ENCODE assay signal across 16 cellular contexts in the genomic region with DNA sequence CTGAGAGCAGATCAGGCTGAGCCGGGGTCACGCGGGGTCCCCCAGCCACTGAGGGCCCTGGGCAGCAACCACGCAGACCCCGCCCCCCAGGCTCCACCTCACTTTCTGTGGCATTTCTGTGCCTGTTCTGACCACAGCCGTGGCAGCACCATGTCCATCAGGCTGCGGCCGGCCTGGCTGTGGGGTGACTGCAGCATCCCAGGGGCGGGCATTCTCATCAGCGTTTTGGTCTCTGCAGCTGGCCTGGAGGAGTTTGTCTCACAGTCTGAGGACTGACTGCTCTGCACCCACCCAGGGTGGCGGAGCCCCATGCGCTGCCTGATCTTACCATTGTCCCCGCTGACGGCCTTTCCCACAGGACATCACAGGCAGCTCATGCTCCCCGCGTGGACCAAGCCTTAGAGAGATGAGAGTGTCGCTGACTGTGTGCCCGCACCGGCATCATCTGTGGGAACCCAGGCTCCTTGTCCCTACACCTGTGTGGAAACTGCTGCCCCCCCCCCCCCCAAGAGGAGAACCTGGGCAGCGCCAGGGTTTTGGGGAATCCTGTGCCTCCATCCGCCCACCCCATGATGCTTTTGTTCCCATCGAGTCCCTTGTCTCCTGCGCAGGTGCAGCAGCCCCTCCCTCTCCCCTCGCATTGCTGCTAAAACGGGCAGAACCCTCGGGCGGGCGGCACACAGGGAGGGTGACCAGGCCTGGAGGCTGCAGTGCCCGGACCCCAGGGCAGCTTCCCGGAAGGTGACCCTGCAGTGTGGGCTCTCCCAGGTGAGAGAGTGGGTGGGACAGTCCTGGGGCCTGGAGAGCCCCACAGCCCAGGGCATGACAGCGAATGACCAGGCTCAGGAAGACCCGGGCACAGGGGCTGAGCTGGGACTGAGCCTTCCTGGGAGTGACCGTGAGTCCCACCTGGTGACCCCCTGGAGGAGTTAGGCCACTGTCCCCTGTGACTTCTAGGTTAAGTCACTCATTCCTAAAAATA. TPM values are rescaled to one million over a fixed set of nuclear protein-coding genes. Genes with fewer than 3 reads are reported as not detected.
"Had no signal": no experiment of that assay in that cellular context is flagged by ENCODE, and none has a peak within 500 bp of the region (broad histone marks: within the 10 kb centered on the region; RNA-seq: fewer than 3 reads in every experiment).

No MANE protein-coding gene starts in this region.

- H3K36me3 Mint-ChIP-seq: activated naive CD4-positive, alpha-beta T cell treated with anti-CD3 and anti-CD28 coated beads, Interleukin-2, amount 10 ng/mL, durations not matched to agents 7 days and 5 days; naive B cell; type B pancreatic cell had no signal

- H3K27ac ChIP-seq: adrenal gland, SJSA1 had no signal

- H3K4me3 Mint-ChIP-seq: activated CD4-positive, alpha-beta memory T cell treated with anti-CD3 and anti-CD28 coated beads, Interleukin-2, amount 10 ng/mL, durations not matched to agents 7 days and 5 days; activated naive CD4-positive, alpha-beta T cell treated with anti-CD3 and anti-CD28 coated beads, Interleukin-2, amount 10 ng/mL, durations not matched to agents 7 days and 5 days; activated T-helper 17 cell treated with anti-CD3 and anti-CD28 coated beads, Interleukin-2, amount 50 U/mL, for 72 hours; dendritic cell treated with granulocyte-macrophage colony-stimulating factor and Interleukin-4, amounts not matched to agents 40 ng/mL and 50 ng/mL, for 4 days; naive B cell; T-helper 2 cell treated with Interferon-gamma antibody and Interleukin-4, amounts not matched to agents 5 μg/mL and 100 μg/mL, for 36 hours; type B pancreatic cell had no signal

- H3K9me3 Mint-ChIP-seq: activated naive CD4-positive, alpha-beta T cell treated with anti-CD3 and anti-CD28 coated beads, Interleukin-2, amount 10 ng/mL, durations not matched to agents 7 days and 5 days; activated T-helper 17 cell treated with anti-CD3 and anti-CD28 coated beads, Interleukin-2, amount 50 U/mL, for 72 hours; dendritic cell treated with granulocyte-macrophage colony-stimulating factor and Interleukin-4, amounts not matched to agents 40 ng/mL and 50 ng/mL, for 4 days; type B pancreatic cell had no signal

- ATAC-seq: activated T-helper 17 cell treated with anti-CD3 and anti-CD28 coated beads, Interleukin-2, amount 50 U/mL, for 72 hours had no signal

- H3K27me3 Mint-ChIP-seq: activated T-helper 17 cell treated with anti-CD3 and anti-CD28 coated beads, Interleukin-2, amount 50 U/mL, for 72 hours; dendritic cell treated with granulocyte-macrophage colony-stimulating factor and Interleukin-4, amounts not matched to agents 40 ng/mL and 50 ng/mL, for 4 days; type B pancreatic cell had no signal

- H3K4me1 Mint-ChIP-seq: activated CD4-positive, alpha-beta memory T cell treated with anti-CD3 and anti-CD28 coated beads, Interleukin-2, amount 10 ng/mL, durations not matched to agents 7 days and 5 days; activated naive CD4-positive, alpha-beta T cell treated with anti-CD3 and anti-CD28 coated beads, Interleukin-2, amount 10 ng/mL, durations not matched to agents 7 days and 5 days; activated T-helper 17 cell treated with anti-CD3 and anti-CD28 coated beads, Interleukin-2, amount 50 U/mL, for 72 hours; naive B cell had no signal

- DNase-seq: activated CD4-positive, alpha-beta memory T cell treated with anti-CD3 and anti-CD28 coated beads, Interleukin-2, amount 10 ng/mL, durations not matched to agents 7 days and 5 days; activated naive CD4-positive, alpha-beta T cell treated with anti-CD3 and anti-CD28 coated beads, Interleukin-2, amount 10 ng/mL, durations not matched to agents 7 days and 5 days; central memory CD4-positive, alpha-beta T cell; midbrain; naive B cell; occipital lobe; stimulated activated CD4-positive, alpha-beta T cell treated with anti-CD3 and anti-CD28 coated beads, Interleukin-15, amount 100 ng/mL, for 24 hours; SW 1271 had no signal

- H3K27me3 ChIP-seq: adrenal gland had no signal

- H3K36me3 ChIP-seq: adrenal gland, SJSA1 had no signal

- H3K27ac Mint-ChIP-seq: activated CD4-positive, alpha-beta memory T cell treated with anti-CD3 and anti-CD28 coated beads, Interleukin-2, amount 10 ng/mL, durations not matched to agents 7 days and 5 days; activated naive CD4-positive, alpha-beta T cell treated with anti-CD3 and anti-CD28 coated beads, Interleukin-2, amount 10 ng/mL, durations not matched to agents 7 days and 5 days; activated T-helper 17 cell treated with anti-CD3 and anti-CD28 coated beads, Interleukin-2, amount 50 U/mL, for 72 hours; dendritic cell treated with granulocyte-macrophage colony-stimulating factor and Interleukin-4, amounts not matched to agents 40 ng/mL and 50 ng/mL, for 4 days; naive B cell; T-helper 2 cell treated with Interferon-gamma antibody and Interleukin-4, amounts not matched to agents 5 μg/mL and 100 μg/mL, for 36 hours; type B pancreatic cell had no signal

- H3K4me1 ChIP-seq: adrenal gland, SJSA1 had no signal

- H3K9me3 ChIP-seq: adrenal gland, SJSA1 had no signal

- H3K4me3 ChIP-seq: adrenal gland, SJSA1 had no signal

RNA-seq across cellular contexts. Expression of a gene that starts 1.8 kb away (rescaled TPM):
- total RNA-seq: activated CD4-positive, alpha-beta memory T cell treated with anti-CD3 and anti-CD28 coated beads, Interleukin-2, amount 10 ng/mL, durations not matched to agents 7 days and 5 days; activated T-helper 17 cell treated with anti-CD3 and anti-CD28 coated beads, Interleukin-2, amount 50 U/mL, for 72 hours; adrenal gland; epithelial cell of proximal tubule; kidney epithelial cell; occipital lobe; SJSA1 had no signal
- polyA plus RNA-seq: adrenal gland had no signal

RNA-seq across cellular contexts. Expression of a gene that starts 13.1 kb away (rescaled TPM):
- total RNA-seq: activated CD4-positive, alpha-beta memory T cell treated with anti-CD3 and anti-CD28 coated beads, Interleukin-2, amount 10 ng/mL, durations not matched to agents 7 days and 5 days; activated T-helper 17 cell treated with anti-CD3 and anti-CD28 coated beads, Interleukin-2, amount 50 U/mL, for 72 hours; adrenal gland; epithelial cell of proximal tubule; kidney epithelial cell; occipital lobe; SJSA1 had no signal
- polyA plus RNA-seq: adrenal gland had no signal

RNA-seq across cellular contexts. Expression of a gene that starts 20.4 kb away (rescaled TPM):
- total RNA-seq: activated CD4-positive, alpha-beta memory T cell treated with anti-CD3 and anti-CD28 coated beads, Interleukin-2, amount 10 ng/mL, durations not matched to agents 7 days and 5 days; activated T-helper 17 cell treated with anti-CD3 and anti-CD28 coated beads, Interleukin-2, amount 50 U/mL, for 72 hours; adrenal gland; epithelial cell of proximal tubule; kidney epithelial cell; occipital lobe; SJSA1 had no signal
- polyA plus RNA-seq: adrenal gland had no signal

RNA-seq across cellular contexts. Expression of a gene that starts 35.3 kb away (rescaled TPM):
- total RNA-seq: activated CD4-positive, alpha-beta memory T cell treated with anti-CD3 and anti-CD28 coated beads, Interleukin-2, amount 10 ng/mL, durations not matched to agents 7 days and 5 days; activated T-helper 17 cell treated with anti-CD3 and anti-CD28 coated beads, Interleukin-2, amount 50 U/mL, for 72 hours; adrenal gland; epithelial cell of proximal tubule; kidney epithelial cell; occipital lobe; SJSA1 had no signal
- polyA plus RNA-seq: adrenal gland had no signal

RNA-seq across cellular contexts. Expression of a gene that starts 42.2 kb away (rescaled TPM):
- total RNA-seq: activated CD4-positive, alpha-beta memory T cell treated with anti-CD3 and anti-CD28 coated beads, Interleukin-2, amount 10 ng/mL, durations not matched to agents 7 days and 5 days; activated T-helper 17 cell treated with anti-CD3 and anti-CD28 coated beads, Interleukin-2, amount 50 U/mL, for 72 hours; adrenal gland; epithelial cell of proximal tubule; kidney epithelial cell; occipital lobe; SJSA1 had no signal
- polyA plus RNA-seq: adrenal gland had no signal
